1 cellular context compared by ENCODE assay signal in genomic region chr7:139776486-139777303, GRCh38.
TF ChIP-seq lines count a peak whose summit lies in the region.

No MANE protein-coding gene starts in this region.

TF ChIP-seq in GM23338, 12 proteins besides CTCF, POLR2A, EP300 and RAD21 (continued from another document):
- TF ChIP-seq ZNF462 (CRISPR knock-in tag; IDR thresholded peaks at IDR 0.05), result no peak
- TF ChIP-seq EZH2phosphoT487 (IDR thresholded peaks at IDR 0.05; ENCODE audit: unreplicated experiment), result no peak
- no peak for TF ChIP-seq ETS1 (IDR thresholded peaks at IDR 0.05)
- no peak for TF ChIP-seq EZH2 (IDR thresholded peaks at IDR 0.05; ENCODE audit: low read depth, unreplicated experiment)
- no peak for TF ChIP-seq NANOG (IDR thresholded peaks at IDR 0.05; ENCODE audit: borderline replicate concordance)
- no peak for TF ChIP-seq POLR2AphosphoS5 (IDR thresholded peaks at IDR 0.05; ENCODE audit: low read depth)
- no peak for TF ChIP-seq CREB1 (CRISPR knock-in tag; IDR thresholded peaks at IDR 0.05; ENCODE audit: low read depth)
TF ChIP-seq in GM23338: peak in this region for 0.
